In genomic region chr9:137802021-137802420, GRCh38 we compare ENCODE assay signal across 15 cellular contexts.
"Had no signal": no experiment of that assay in that cellular context is flagged by ENCODE, and none has a peak within 500 bp of the region (broad histone marks: within the 10 kb centered on the region; RNA-seq: fewer than 3 reads in every experiment).

No MANE protein-coding gene starts in this region.

- H3K27ac Mint-ChIP-seq: activated naive CD4-positive, alpha-beta T cell treated with anti-CD3 and anti-CD28 coated beads, Interleukin-2, amount 10 ng/mL, durations not matched to agents 7 days and 5 days; dendritic cell treated with granulocyte-macrophage colony-stimulating factor and Interleukin-4, amounts not matched to agents 40 ng/mL and 50 ng/mL, for 4 days; nephron had no signal

- H3K27me3 ChIP-seq: adrenal gland, right atrium auricular region, SJCRH30 had no signal

- FAIRE-seq: astrocyte, bronchial epithelial cell had no signal

- H3K4me1 ChIP-seq: adrenal gland, right atrium auricular region, SJCRH30 had no signal

- H3K4me3 ChIP-seq: adrenal gland, right atrium auricular region, SJCRH30, thoracic aorta had no signal

- H3K27me3 Mint-ChIP-seq: activated naive CD4-positive, alpha-beta T cell treated with anti-CD3 and anti-CD28 coated beads, Interleukin-2, amount 10 ng/mL, durations not matched to agents 7 days and 5 days; dendritic cell treated with granulocyte-macrophage colony-stimulating factor and Interleukin-4, amounts not matched to agents 40 ng/mL and 50 ng/mL, for 4 days had no signal

- H3K27ac ChIP-seq: adrenal gland, right atrium auricular region, SJCRH30, thoracic aorta, WERI-Rb-1 had no signal

- H3K9me3 ChIP-seq: adrenal gland, right atrium auricular region, thoracic aorta had no signal

- H3K4me1 Mint-ChIP-seq: activated naive CD4-positive, alpha-beta T cell treated with anti-CD3 and anti-CD28 coated beads, Interleukin-2, amount 10 ng/mL, durations not matched to agents 7 days and 5 days had no signal

- H3K9me3 Mint-ChIP-seq: activated naive CD4-positive, alpha-beta T cell treated with anti-CD3 and anti-CD28 coated beads, Interleukin-2, amount 10 ng/mL, durations not matched to agents 7 days and 5 days; dendritic cell treated with granulocyte-macrophage colony-stimulating factor and Interleukin-4, amounts not matched to agents 40 ng/mL and 50 ng/mL, for 4 days; nephron had no signal

- DNase-seq: activated CD4-positive, alpha-beta T cell treated with anti-CD3 and anti-CD28 coated beads for 1 hour; activated CD4-positive, alpha-beta T cell treated with anti-CD3 and anti-CD28 coated beads, Interleukin-2, amount 50 U/mL, for 48 hours; activated naive CD4-positive, alpha-beta T cell treated with anti-CD3 and anti-CD28 coated beads, Interleukin-2, amount 10 ng/mL, durations not matched to agents 7 days and 5 days; effector CD8-positive, alpha-beta T cell; nucleus accumbens; SJCRH30; stimulated activated CD4-positive, alpha-beta T cell treated with anti-CD3 and anti-CD28 coated beads, Interleukin-2, amount 100 ng/mL, for 24 hours; WERI-Rb-1 had no signal

- H3K4me3 Mint-ChIP-seq: activated naive CD4-positive, alpha-beta T cell treated with anti-CD3 and anti-CD28 coated beads, Interleukin-2, amount 10 ng/mL, durations not matched to agents 7 days and 5 days; dendritic cell treated with granulocyte-macrophage colony-stimulating factor and Interleukin-4, amounts not matched to agents 40 ng/mL and 50 ng/mL, for 4 days; nephron had no signal
